In the genomic region with DNA sequence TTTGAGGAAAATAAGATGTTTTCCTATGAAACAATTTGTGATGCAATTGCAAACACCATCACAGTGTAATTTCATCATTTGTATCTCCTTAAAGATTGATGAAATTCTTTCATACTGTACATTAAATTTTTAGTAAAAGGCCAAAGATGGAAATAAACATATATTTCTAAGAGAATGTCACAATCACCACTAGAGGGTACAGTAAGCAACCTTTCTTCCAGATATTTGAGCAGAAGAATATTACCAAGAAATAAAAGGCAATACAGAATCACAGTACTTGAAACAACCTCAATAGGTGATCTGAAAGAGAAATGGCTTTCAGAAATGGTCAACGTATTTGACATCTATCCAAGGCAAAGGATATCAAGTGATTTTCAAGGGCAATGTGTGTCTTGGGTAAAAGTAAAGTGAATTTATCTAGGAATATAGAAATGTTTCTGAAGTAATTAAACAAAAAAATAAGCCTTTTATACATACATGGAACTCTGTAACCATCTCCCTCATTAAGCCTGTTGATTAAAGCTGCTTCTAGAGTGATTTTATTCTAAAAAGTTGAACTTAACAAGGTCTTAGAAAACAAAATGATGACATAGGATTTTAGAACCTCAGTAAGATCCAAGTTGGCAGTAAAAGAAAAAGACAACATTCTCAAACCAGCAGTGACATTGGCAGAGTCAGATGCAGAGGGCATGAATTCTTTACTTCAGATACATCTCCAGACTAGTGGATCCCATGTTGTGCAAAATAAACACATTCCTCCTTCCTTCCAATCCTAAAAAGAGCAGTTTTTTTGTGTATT, we compare ENCODE assay signal across 14 cellular contexts.
DNase-seq lines count a peak whose midpoint lies in the region; ATAC-seq and TF ChIP-seq lines count a peak whose summit lies in the region.
"Had no signal": no experiment of that assay in that cellular context is flagged by ENCODE, and none has a peak within 500 bp of the region (broad histone marks: within the 10 kb centered on the region; RNA-seq: fewer than 3 reads in every experiment).

No MANE protein-coding gene starts in this region.

- H3K27ac ChIP-seq in SK-N-SH (ENCODE audit: low read depth in 2 of 2, low read length in 1 of 2) (no peak overlapping the region), PC-9 (no peak overlapping the region), smooth muscle cell (ENCODE audit: low read depth) (no peak overlapping the region), aorta (ENCODE audit: low read depth in 1 of 2, low read length in 2 of 2) (no peak overlapping the region)
- H3K27ac ChIP-seq: BLaER1, ovary, testis had no signal

- H3K9me2 ChIP-seq in SK-N-SH, result no peaks in the 10 kb centered on the region
- peaks cover 6% of the 10 kb centered on the region; the same call in 1 of the 2 replicates for H3K9me2 ChIP-seq in PC-9 (ENCODE audit: insufficient read depth)

- H4K20me1 ChIP-seq in SK-N-SH (ENCODE audit: insufficient read depth) (no peaks in the 10 kb centered on the region), PC-9 (ENCODE audit: insufficient read depth) (no peaks in the 10 kb centered on the region), smooth muscle cell (ENCODE audit: low read depth) (no peaks in the 10 kb centered on the region)
- H4K20me1 ChIP-seq: BLaER1 had no signal

- H3K9me3 ChIP-seq in SK-N-SH (no peaks in the 10 kb centered on the region), PC-9 (ENCODE audit: insufficient read depth, low read depth) (no peaks in the 10 kb centered on the region), smooth muscle cell (replicated peaks; ENCODE audit: low read depth) (no peaks in the 10 kb centered on the region), aorta (ENCODE audit: control insufficient read depth, low read length) (no peaks in the 10 kb centered on the region)
- H3K9me3 ChIP-seq: BLaER1, ovary, testis had no signal

- ATAC-seq in SK-N-SH treated with all-trans-retinoic acid at 6 μM for 48 hours, result no peak
- no peak for ATAC-seq in aorta (ENCODE audit: low FRiP score)

- H3F3A ChIP-seq in SK-N-SH (replicated peaks; ENCODE audit: insufficient read depth) (no peaks in the 10 kb centered on the region), PC-9 (ENCODE audit: insufficient read depth, low read depth) (no peaks in the 10 kb centered on the region), smooth muscle cell (ENCODE audit: low read depth) (no peaks in the 10 kb centered on the region)

- no peaks in the 10 kb centered on the region for H3K4me1 Mint-ChIP-seq in T-helper 2 cell treated with Interferon-gamma antibody and Interleukin-4, amounts not matched to agents 5 μg/mL and 100 μg/mL, for 36 hours (ENCODE audit: low read depth)
- H3K4me1 Mint-ChIP-seq: activated naive CD4-positive, alpha-beta T cell treated with anti-CD3 and anti-CD28 coated beads, Interleukin-2, amount 50 U/mL, for 24 hours had no signal

- no peak overlapping the region for H3K4me3 Mint-ChIP-seq in T-helper 2 cell treated with Interferon-gamma antibody and Interleukin-4, amounts not matched to agents 5 μg/mL and 100 μg/mL, for 36 hours
- H3K4me3 Mint-ChIP-seq: activated naive CD4-positive, alpha-beta T cell treated with anti-CD3 and anti-CD28 coated beads, Interleukin-2, amount 50 U/mL, for 24 hours had no signal

- H3K27me3 Mint-ChIP-seq in T-helper 2 cell treated with Interferon-gamma antibody and Interleukin-4, amounts not matched to agents 5 μg/mL and 100 μg/mL, for 36 hours (ENCODE audit: low read depth), result no peaks in the 10 kb centered on the region

- DNase-seq in SK-N-SH (no peak), PC-9 (no peak), fibroblast of mammary gland (ENCODE audit: low read depth) (peak; percentile 32), smooth muscle cell (lab: John Stamatoyannopoulos, UW; ENCODE audit: unreplicated experiment) (no peak), Ammon's horn (ENCODE audit: low spot score) (no peak), aorta (no peak)
- no peak for DNase-seq in T-helper 2 cell treated with Interferon-gamma antibody and Interleukin-4, amounts not matched to agents 5 μg/mL and 100 μg/mL, for 36 hours (ENCODE audit: low spot score)
- DNase-seq: activated CD4-positive, alpha-beta T cell treated with anti-CD3 and anti-CD28 coated beads for 48 hours; NCI-H187 treated with DMSO at 0.1 percent for 48 hours; ovary; testis had no signal

- H3K9me3 Mint-ChIP-seq in T-helper 2 cell treated with Interferon-gamma antibody and Interleukin-4, amounts not matched to agents 5 μg/mL and 100 μg/mL, for 36 hours, result no peaks in the 10 kb centered on the region
- H3K9me3 Mint-ChIP-seq: activated naive CD4-positive, alpha-beta T cell treated with anti-CD3 and anti-CD28 coated beads, Interleukin-2, amount 50 U/mL, for 24 hours had no signal

- H3K9ac ChIP-seq in SK-N-SH, result no peak overlapping the region
- H3K9ac ChIP-seq in smooth muscle cell (ENCODE audit: low read depth), result no peak overlapping the region
- H3K9ac ChIP-seq: BLaER1 had no signal

- H2AFZ ChIP-seq in SK-N-SH (ENCODE audit: low read depth), result no peak overlapping the region
- no peak overlapping the region for H2AFZ ChIP-seq in PC-9
- H2AFZ ChIP-seq in smooth muscle cell (ENCODE audit: low read depth), result no peak overlapping the region

- H3K4me3 ChIP-seq in SK-N-SH (ENCODE audit: low read depth in 2 of 2, low read length in 1 of 2) (no peak overlapping the region), PC-9 (no peak overlapping the region), fibroblast of mammary gland (ENCODE audit: control insufficient read depth, low read depth, low read length) (no peak overlapping the region), smooth muscle cell (no peak overlapping the region), aorta (ENCODE audit: low read length in 2 of 2) (no peak overlapping the region)
- H3K4me3 ChIP-seq: BLaER1, ovary, testis had no signal

- H3K79me2 ChIP-seq in SK-N-SH (ENCODE audit: insufficient read depth) (no peaks in the 10 kb centered on the region), PC-9 (ENCODE audit: low read depth) (no peaks in the 10 kb centered on the region), smooth muscle cell (ENCODE audit: low read depth) (no peaks in the 10 kb centered on the region)

- H3K27ac Mint-ChIP-seq in T-helper 2 cell treated with Interferon-gamma antibody and Interleukin-4, amounts not matched to agents 5 μg/mL and 100 μg/mL, for 36 hours, result no peak overlapping the region
- H3K27ac Mint-ChIP-seq: activated naive CD4-positive, alpha-beta T cell treated with anti-CD3 and anti-CD28 coated beads, Interleukin-2, amount 50 U/mL, for 24 hours had no signal

- no peaks in the 10 kb centered on the region; a peak in 1 of 4 replicates for H3K4me1 ChIP-seq in SK-N-SH (ENCODE audit: control insufficient read depth in 1 of 2, insufficient read depth in 2 of 2, low read depth in 1 of 2, low read length in 1 of 2)
- no peaks in the 10 kb centered on the region for H3K4me1 ChIP-seq in PC-9 (replicated peaks; ENCODE audit: insufficient read depth)
- H3K4me1 ChIP-seq in smooth muscle cell (ENCODE audit: low read depth), result peaks cover 5% of the 10 kb centered on the region
- no peaks in the 10 kb centered on the region for H3K4me1 ChIP-seq in aorta (ENCODE audit: control insufficient read depth in 1 of 2, insufficient read depth in 2 of 2, low read length in 2 of 2)
- H3K4me1 ChIP-seq: testis had no signal

- H3K36me3 Mint-ChIP-seq in T-helper 2 cell treated with Interferon-gamma antibody and Interleukin-4, amounts not matched to agents 5 μg/mL and 100 μg/mL, for 36 hours (ENCODE audit: low read depth), result no peaks in the 10 kb centered on the region
- H3K36me3 Mint-ChIP-seq: activated naive CD4-positive, alpha-beta T cell treated with anti-CD3 and anti-CD28 coated beads, Interleukin-2, amount 50 U/mL, for 24 hours had no signal

- intact Hi-C loops in PC-9 (cut with micrococcal nuclease; ENCODE audit: unreplicated experiment) (no loop called here), aorta (cut with DNase I) (no loop called here)

- TF ChIP-seq RAD21 in SK-N-SH (IDR thresholded peaks at IDR 0.05; ENCODE audit: low read length), result 0 out of 2 replicates have a peak, but pooled peaks have one; percentile 10

- TF ChIP-seq EP300 in SK-N-SH (IDR thresholded peaks at IDR 0.05; ENCODE audit: borderline replicate concordance in 1 of 2, low read depth in 1 of 2, low read length in 1 of 2), result no peak

- H3K27me3 ChIP-seq in SK-N-SH (ENCODE audit: insufficient read depth), result no peaks in the 10 kb centered on the region
- H3K27me3 ChIP-seq in PC-9 (ENCODE audit: insufficient read depth, low read depth), result no peaks in the 10 kb centered on the region
- no peaks in the 10 kb centered on the region for H3K27me3 ChIP-seq in smooth muscle cell (ENCODE audit: low read depth)
- H3K27me3 ChIP-seq in aorta (ENCODE audit: control insufficient read depth in 1 of 2, insufficient read depth in 2 of 2, low read length in 1 of 2), result no peaks in the 10 kb centered on the region
- H3K27me3 ChIP-seq: BLaER1, ovary, testis had no signal

- POLR2A ChIA-PET in SK-N-SH (lab: Yijun Ruan, JAX) (no interaction called here), PC-9 (lab: Charles Lee; ENCODE audit: unreplicated experiment) (no interaction called here)

- WGBS in SK-N-SH (ENCODE audit: low lambda C conversion rate), result 19% methylated on average over 1 of the region's 1 CpG
- 81% methylated on average over 1 of the region's 1 CpG for WGBS in smooth muscle cell (ENCODE audit: low lambda C conversion rate)
- WGBS in aorta, 2 donors, result 60 to 66% methylated on average over 1 of the region's 1 CpG

- H3K36me3 ChIP-seq in SK-N-SH (replicated peaks in 1 of 2; ENCODE audit: control insufficient read depth in 1 of 2, insufficient read depth in 2 of 2, low read length in 1 of 2) (no peaks in the 10 kb centered on the region), PC-9 (ENCODE audit: low read depth) (no peaks in the 10 kb centered on the region), smooth muscle cell (ENCODE audit: low read depth) (no peaks in the 10 kb centered on the region), aorta (ENCODE audit: control insufficient read depth in 1 of 2, insufficient read depth in 2 of 2, low read length in 1 of 2) (no peaks in the 10 kb centered on the region)
- H3K36me3 ChIP-seq: BLaER1, ovary had no signal

- H3K4me2 ChIP-seq in SK-N-SH (no peak overlapping the region), PC-9 (no peak overlapping the region), smooth muscle cell (no peak overlapping the region)
- H3K4me2 ChIP-seq: BLaER1 had no signal

- no TSS peak for BruUV-seq in PC-9 (replicated peaks; lab: Mats Ljungman, UMichigan)

- TF ChIP-seq CTCF in SK-N-SH (IDR thresholded peaks at IDR 0.05) (peak; percentile 59), PC-9 (conservative IDR thresholded peaks at IDR 0.05) (peak; percentile 72), fibroblast of mammary gland (conservative IDR thresholded peaks at IDR 0.05; ENCODE audit: control insufficient read depth, insufficient read depth, low read depth, low read length) (peak; percentile 55), smooth muscle cell (IDR thresholded peaks at IDR 0.05; ENCODE audit: borderline replicate concordance, insufficient read depth, poor library complexity, severe bottlenecking) (peak; percentile 47)

- CTCF ChIA-PET in SK-N-SH (lab: Yijun Ruan, JAX), result no interaction called here
- CTCF ChIA-PET in PC-9 (lab: Charles Lee), result interaction anchor here (0.6 kb wide), 1 partner anchor 173 kb away, joined by 3 read pairs; no protein-coding TSS in a partner anchor

TF ChIP-seq in SK-N-SH, 30 proteins besides CTCF, POLR2A, EP300 and RAD21 (continues in another document):
- TF ChIP-seq FOXJ3 (CRISPR knock-in tag; IDR thresholded peaks at IDR 0.05), result no peak

TF ChIP-seq in SK-N-SH treated with all-trans-retinoic acid at 6 μM for 48 hours, 23 proteins besides CTCF, POLR2A, EP300 and RAD21 (continues in another document):
- no peak for TF ChIP-seq RARB (CRISPR knock-in tag; IDR thresholded peaks at IDR 0.05)
